Comparison of ENCODE assay signal across 9 cellular contexts in genomic region chr5:38441730-38442573, GRCh38.
DNase-seq lines count a peak whose midpoint lies in the region; ATAC-seq and TF ChIP-seq lines count a peak whose summit lies in the region.
"Had no signal": no experiment of that assay in that cellular context is flagged by ENCODE, and none has a peak within 500 bp of the region (broad histone marks: within the 10 kb centered on the region; RNA-seq: fewer than 3 reads in every experiment).

No MANE protein-coding gene starts in this region.

- H3K27me3 Mint-ChIP-seq in activated CD4-positive, alpha-beta T cell treated with anti-CD3 and anti-CD28 coated beads, Interleukin-2, amount 10 ng/mL, durations not matched to agents 24 days and 14 days = peaks cover 39% of the 10 kb centered on the region

- WGBS in lower leg skin, 2 donors = 28% methylated on average over 7 of the region's 7 CpGs

- no peaks in the 10 kb centered on the region for H3K36me3 Mint-ChIP-seq in activated CD4-positive, alpha-beta T cell treated with anti-CD3 and anti-CD28 coated beads, Interleukin-2, amount 10 ng/mL, durations not matched to agents 24 days and 14 days (ENCODE audit: low read depth)
- H3K36me3 Mint-ChIP-seq: activated naive CD8-positive, alpha-beta T cell had no signal

- H3K4me3 Mint-ChIP-seq in activated CD4-positive, alpha-beta T cell treated with anti-CD3 and anti-CD28 coated beads, Interleukin-2, amount 10 ng/mL, durations not matched to agents 24 days and 14 days = no peak overlapping the region
- H3K4me3 Mint-ChIP-seq: activated naive CD8-positive, alpha-beta T cell had no signal

- no peak overlapping the region for H3K27ac Mint-ChIP-seq in activated CD4-positive, alpha-beta T cell treated with anti-CD3 and anti-CD28 coated beads, Interleukin-2, amount 10 ng/mL, durations not matched to agents 24 days and 14 days
- H3K27ac Mint-ChIP-seq: activated naive CD8-positive, alpha-beta T cell had no signal

- TF ChIP-seq CTCF in lower leg skin (IDR thresholded peaks at IDR 0.05) = peak in 1 of 3 donors; percentile 67

- no peaks in the 10 kb centered on the region for H3K9me3 Mint-ChIP-seq in activated CD4-positive, alpha-beta T cell treated with anti-CD3 and anti-CD28 coated beads, Interleukin-2, amount 10 ng/mL, durations not matched to agents 24 days and 14 days

- intact Hi-C loops in activated CD4-positive, alpha-beta T cell treated with anti-CD3 and anti-CD28 coated beads, Interleukin-2, amount 10 ng/mL, durations not matched to agents 24 days and 14 days (cut with micrococcal nuclease) = loop anchor here (1.0 to 5.0 kb wide), 5 partner anchors 109 to 481 kb away; partner anchors contain the start of gene LIFR
- intact Hi-C loops in lower leg skin (cut with DNase I; ENCODE audit: low total_unique reads) = loop anchor here (10.0 kb wide), 1 partner anchor 363 kb away; no protein-coding TSS in a partner anchor

- DNase-seq in COLO829 (ENCODE audit: low spot score) (peak; percentile 64), NCI-H748 (lab: John Stamatoyannopoulos, UW; ENCODE audit: unreplicated experiment) (peak; percentile 99), dedifferentiated amniotic fluid mesenchymal stem cell (ENCODE audit: extremely low spot score) (peak; percentile 91), lower leg skin (ENCODE audit: low spot score in 2 of 2) (peak; percentile 82 to 97)
- peak; percentile 94 for DNase-seq in activated CD4-positive, alpha-beta T cell treated with anti-CD3 and anti-CD28 coated beads, Interleukin-2, amount 10 ng/mL, durations not matched to agents 24 days and 14 days
- peak; percentile 75 for DNase-seq in stimulated activated CD8-positive, alpha-beta memory T cell treated with anti-CD3 and anti-CD28 coated beads, Interleukin-12 subunit alpha, Interleukin-12 subunit beta, amount 100 ng/mL, for 1 hour (ENCODE audit: low read depth)

- ATAC-seq in GM19468 (IDR thresholded peaks at IDR 0.05; ENCODE audit: extremely low read depth, unreplicated experiment) = peak; percentile 96
- peak; percentile 99 for ATAC-seq in HG03565 (IDR thresholded peaks at IDR 0.05; ENCODE audit: unreplicated experiment)

- H3K4me3 ChIP-seq in lower leg skin (ENCODE audit: low read depth, poor library complexity, severe bottlenecking) = no peak overlapping the region

- H3K4me1 Mint-ChIP-seq in activated CD4-positive, alpha-beta T cell treated with anti-CD3 and anti-CD28 coated beads, Interleukin-2, amount 10 ng/mL, durations not matched to agents 24 days and 14 days = no peaks in the 10 kb centered on the region

- TF ChIP-seq POLR2A in lower leg skin (IDR thresholded peaks at IDR 0.05) = no peak
